Comparison of ENCODE assay signal across 8 cellular contexts in the genomic region with DNA sequence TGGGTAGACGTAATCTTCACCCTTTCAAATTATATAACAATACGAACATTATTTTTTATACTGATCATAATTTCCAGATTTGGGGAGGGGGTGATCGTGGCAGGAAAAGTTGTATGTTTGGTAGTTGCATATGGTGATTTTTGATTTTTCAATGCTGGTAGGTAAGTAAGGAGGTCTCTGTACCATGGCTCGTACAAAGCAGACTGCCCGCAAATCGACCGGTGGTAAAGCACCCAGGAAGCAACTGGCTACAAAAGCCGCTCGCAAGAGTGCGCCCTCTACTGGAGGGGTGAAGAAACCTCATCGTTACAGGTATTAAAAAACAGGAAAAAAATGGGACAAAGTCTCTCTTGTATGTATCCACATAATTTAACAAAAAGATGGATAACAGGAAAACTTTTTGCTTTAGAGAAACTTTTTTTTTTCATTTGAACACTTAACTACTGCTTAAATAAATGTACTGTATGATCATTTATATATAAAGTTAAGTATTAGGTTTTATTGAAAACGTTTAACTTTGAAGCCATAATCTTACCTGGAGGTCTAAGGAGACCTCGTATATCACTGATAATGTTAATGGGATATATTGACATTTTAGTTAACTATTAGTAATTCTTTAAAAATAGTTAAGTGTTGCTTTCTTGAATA. TPM values are rescaled to one million over a fixed set of nuclear protein-coding genes. Genes with fewer than 3 reads are reported as not detected.
DNase-seq lines count a peak whose midpoint lies in the region; ATAC-seq, FAIRE-seq and TF ChIP-seq lines count a peak whose summit lies in the region.

No MANE protein-coding gene starts in this region.

- H2AK5ac ChIP-seq in H1 (ENCODE audit: low read depth, low read length): no peak overlapping the region

- WGBS in H1 (ENCODE audit: extremely low coverage in 1 of 2, insufficient coverage in 1 of 2, insufficient read length in 1 of 2, insufficient replicate concordance in 2 of 2, low coverage in 1 of 2, low lambda C conversion rate in 2 of 2, missing lambda C conversion rate in 1 of 2), 2 experiments: 3% methylated on average over 13 of the region's 13 CpGs; no CpG with 5 or more reads in 1 of the 2 experiments

- TF ChIP-seq RAD21 in H1 (IDR thresholded peaks at IDR 0.05 in 1 of 2, conservative IDR thresholded peaks at IDR 0.05 in 1 of 2; ENCODE audit: low read depth in 2 of 2, low read length in 2 of 2): no peak

- no peaks in the 10 kb centered on the region for H3K27me3 Mint-ChIP-seq in nephron (ENCODE audit: low read depth)

- POLR2A ChIA-PET in H1 (lab: Charles Lee; ENCODE audit: partially characterized antibody): interaction anchor here (0.7 to 4.5 kb wide), 45 partner anchors 9 to 555 kb away, joined by 3 to 51 read pairs (median 7); a partner anchor contains a TSS

- no peaks in the 10 kb centered on the region for H3K9me3 Mint-ChIP-seq in nephron

- no peaks in the 10 kb centered on the region for H3K27me3 ChIP-seq in SU-DHL-6 (ENCODE audit: low read length)
- H3K27me3 ChIP-seq in H1 (replicated peaks in 1 of 4; ENCODE audit: control insufficient read depth in 3 of 4, extremely low read depth in 1 of 4, insufficient read depth in 3 of 4, low read length in 3 of 4): no peaks in the 10 kb centered on the region

- DNase-seq in COLO668 (lab: John Stamatoyannopoulos, UW; ENCODE audit: unreplicated experiment) (peak; percentile 22), HFF-Myc (ENCODE audit: extremely low read depth, low read depth) (no peak), H1 (ENCODE audit: low read depth in 1 of 2, low spot score in 2 of 2) (no peak)

- peaks cover 49% of the 10 kb centered on the region for H3K4me1 Mint-ChIP-seq in nephron

- no peaks in the 10 kb centered on the region for H3K9me3 ChIP-seq in SU-DHL-6 (ENCODE audit: insufficient read depth, low read length)
- H3K9me3 ChIP-seq in H1 (ENCODE audit: insufficient read depth in 2 of 2, low read depth in 1 of 2, low read length in 1 of 2): no peaks in the 10 kb centered on the region

- H3F3A ChIP-seq in SU-DHL-6 (ENCODE audit: insufficient read depth): peaks cover 50% of the 10 kb centered on the region

- no peak overlapping the region for H2BK12ac ChIP-seq in H1 (ENCODE audit: low read depth, low read length)

- H3K4ac ChIP-seq in H1 (replicated peaks; ENCODE audit: insufficient read length, low read depth, low read length): no peak overlapping the region

- no peak for FAIRE-seq in H1 (lab: Jason Lieb, UNC)

- no peak overlapping the region for H4K91ac ChIP-seq in H1 (replicated peaks; ENCODE audit: insufficient read length, low read length)

- ATAC-seq in HG03045 (IDR thresholded peaks at IDR 0.05; ENCODE audit: unreplicated experiment): no peak
- no peak for ATAC-seq in HG02938 (IDR thresholded peaks at IDR 0.05; ENCODE audit: unreplicated experiment)
- ATAC-seq in GM18868 (IDR thresholded peaks at IDR 0.05; ENCODE audit: unreplicated experiment): no peak

- peak overlapping the region; percentile 100 for H3K4me3 Mint-ChIP-seq in nephron

- H3K56ac ChIP-seq in H1 (replicated peaks; ENCODE audit: insufficient read length, low read depth, low read length): peak overlapping the region; percentile 17

- no peak overlapping the region for H3K14ac ChIP-seq in H1 (ENCODE audit: insufficient read length)

- peak overlapping the region; percentile 78 for H3K4me3 ChIP-seq in HFF-Myc (replicated peaks; ENCODE audit: low read depth, low read length)
- H3K4me3 ChIP-seq in SU-DHL-6 (ENCODE audit: insufficient read depth, low read length, poor library complexity, severe bottlenecking): peak overlapping the region; percentile 92
- H3K4me3 ChIP-seq in H1 (ENCODE audit: extremely low read depth in 1 of 4, insufficient read depth in 2 of 4, low read depth in 3 of 4, low read length in 4 of 4): peak overlapping the region; percentile 91 to 100 (median 94)

- H3K4me1 ChIP-seq in H1 (replicated peaks in 1 of 4; ENCODE audit: control insufficient read depth in 3 of 4, insufficient read depth in 4 of 4, low read length in 3 of 4): peaks cover 0 to 9% (median 2%) of the 10 kb centered on the region in 4 experiments; a peak in 4 of 7 replicates

- H3K27ac ChIP-seq in SU-DHL-6 (ENCODE audit: low read depth, low read length) (peak overlapping the region; percentile 100), H1 (ENCODE audit: low read depth, low read length) (no peak overlapping the region; the same call in 1 of the 2 replicates)

- no peak overlapping the region for H2BK15ac ChIP-seq in H1 (ENCODE audit: low read length)

- TF ChIP-seq POLR2A in H1 (IDR thresholded peaks at IDR 0.05; ENCODE audit: control extremely low read depth in 1 of 2, low read depth in 2 of 2, low read length in 2 of 2): no peak; a peak in 1 of 3 replicates

- peak overlapping the region; percentile 6 for H4K5ac ChIP-seq in H1 (ENCODE audit: insufficient read length, low read depth, low read length)

- peaks cover 53% of the 10 kb centered on the region for H3K36me3 Mint-ChIP-seq in nephron (ENCODE audit: low read depth)

- TF ChIP-seq CTCF in HFF-Myc (IDR thresholded peaks at IDR 0.05; ENCODE audit: low read depth, low read length, missing control alignments) (peak; percentile 62), SU-DHL-6 (IDR thresholded peaks at IDR 0.05; ENCODE audit: insufficient read depth, low read length, poor library complexity, severe bottlenecking) (peak; percentile 42), H1 (IDR thresholded peaks at IDR 0.05; ENCODE audit: control extremely low read depth in 1 of 3, insufficient read depth in 1 of 3, low read depth in 1 of 3, low read length in 3 of 3) (peak in 2 of 3 experiments; percentile 39 to 47; a peak in 3 of 4 replicates), nephron (IDR thresholded peaks at IDR 0.05; ENCODE audit: unreplicated experiment in 3 of 3) (peak; percentile 67 to 90 (median 68))

- H3K36me3 ChIP-seq in SU-DHL-6 (ENCODE audit: low read length): peaks cover 40% of the 10 kb centered on the region
- H3K36me3 ChIP-seq in H1 (ENCODE audit: control insufficient read depth in 2 of 4, insufficient read depth in 4 of 4, low read length in 3 of 4): peaks cover 10 to 51% (median 32%) of the 10 kb centered on the region in 4 experiments

- no peak overlapping the region for H2BK20ac ChIP-seq in H1 (ENCODE audit: low read length)

- H2AFZ ChIP-seq in SU-DHL-6 (ENCODE audit: low read depth, low read length, severe bottlenecking) (no peak overlapping the region), H1 (ENCODE audit: low read length) (no peak overlapping the region)

- no peak overlapping the region for H2BK5ac ChIP-seq in H1 (ENCODE audit: low read depth, low read length)

- H3K9ac ChIP-seq in SU-DHL-6 (ENCODE audit: low read length): peak overlapping the region; percentile 100
- peak overlapping the region; percentile 52 to 99 (median 92); a peak in 6 of 7 replicates for H3K9ac ChIP-seq in H1 (replicated peaks in 1 of 4; ENCODE audit: extremely low read depth in 1 of 4, low read depth in 3 of 4, low read length in 3 of 4)

- peak overlapping the region; percentile 17; the same call in 1 of the 2 replicates for H3K18ac ChIP-seq in H1 (ENCODE audit: extremely low read depth, low read length)

- H3K27ac Mint-ChIP-seq in nephron: peak overlapping the region; percentile 99 to 100 (median 100)

- H3K4me2 ChIP-seq in SU-DHL-6 (ENCODE audit: low read depth, low read length, poor library complexity, severe bottlenecking) (peak overlapping the region; percentile 77), H1 (ENCODE audit: insufficient read depth in 1 of 2, low read depth in 2 of 2, low read length in 2 of 2) (peak overlapping the region; percentile 50 to 63)

- H3K79me1 ChIP-seq in H1 (ENCODE audit: low read depth, low read length): peaks cover 2% of the 10 kb centered on the region; the same call in 1 of the 2 replicates

- H3K23ac ChIP-seq in H1 (ENCODE audit: insufficient read length): no peak overlapping the region

- no peaks in the 10 kb centered on the region for H3K9me2 ChIP-seq in SU-DHL-6 (replicated peaks; ENCODE audit: insufficient read depth, low read length)

- no peak for TF ChIP-seq EP300 in H1 (IDR thresholded peaks at IDR 0.05; ENCODE audit: borderline replicate concordance in 1 of 2, low read depth in 2 of 2, low read length in 2 of 2)

- H4K8ac ChIP-seq in H1 (ENCODE audit: extremely low read depth, insufficient read depth, low read length): no peak overlapping the region

- peaks cover 49% of the 10 kb centered on the region for H4K20me1 ChIP-seq in SU-DHL-6 (ENCODE audit: low read depth, low read length)
- peaks cover 26 to 39% of the 10 kb centered on the region in 2 experiments for H4K20me1 ChIP-seq in H1 (replicated peaks in 1 of 2; ENCODE audit: control insufficient read depth in 1 of 2, insufficient read depth in 2 of 2, low read length in 2 of 2)

- peaks cover 1% of the 10 kb centered on the region; the same call in 1 of the 2 replicates for H3K23me2 ChIP-seq in H1 (ENCODE audit: low read depth, low read length)

- H3K79me2 ChIP-seq in SU-DHL-6 (ENCODE audit: insufficient read depth, low read length) (peaks cover 62% of the 10 kb centered on the region), H1 (ENCODE audit: control insufficient read depth in 1 of 2, insufficient read depth in 2 of 2, low read length in 2 of 2) (peaks cover 36 to 79% of the 10 kb centered on the region in 2 experiments)

- H2BK120ac ChIP-seq in H1 (replicated peaks; ENCODE audit: low read depth, low read length): no peak overlapping the region

- CTCF ChIA-PET in H1 (lab: Charles Lee; ENCODE audit: partially characterized antibody): interaction anchor here (0.8 to 5.8 kb wide), 37 partner anchors 8 to 345 kb away, joined by 3 to 53 read pairs (median 4); a partner anchor contains a TSS

TF ChIP-seq in H1, 55 proteins besides CTCF, POLR2A, EP300 and RAD21:
- TF ChIP-seq TAF1 (IDR thresholded peaks at IDR 0.05; ENCODE audit: low read depth, low read length) (peak; percentile 80), SIN3A (conservative IDR thresholded peaks at IDR 0.05 in 1 of 2, IDR thresholded peaks at IDR 0.05 in 1 of 2; ENCODE audit: low read depth in 1 of 2, low read length in 2 of 2) (peak in 1 of 2 experiments; percentile 24; a peak in 2 of 4 replicates), CHD1 (IDR thresholded peaks at IDR 0.05; ENCODE audit: low read depth, low read length) (no peak), YY1 (IDR thresholded peaks at IDR 0.05; ENCODE audit: low read depth, low read length) (no peak), TAF7 (optimal IDR thresholded peaks at IDR 0.05; ENCODE audit: borderline replicate concordance, low read depth, low read length) (peak; percentile 62), TBP (IDR thresholded peaks at IDR 0.05; ENCODE audit: low read depth, low read length) (peak; percentile 66; the same call in 1 of the 2 replicates)

RNA-seq across cellular contexts. Expression of a gene that starts 1.8 kb away (rescaled TPM):
- total RNA-seq in H1 (2021; fragmentation: NEBNext Ultra II Directional; extraction: Animal tissue kit (Norgen Biotek cat#: 25700)): 1,213 and 1,223 TPM in 2 replicates
- polyA plus RNA-seq in H1 (2011; rRNA removed): 760 and 1,157 TPM in 2 replicates
- 1,155 TPM for polyA plus RNA-seq in H1 (2011; cell fraction: cytosol; rRNA removed)
- polyA plus RNA-seq in H1 (2011; cell fraction: nucleus; rRNA removed): 408 TPM
- polyA plus RNA-seq in H1 (2012, experiment 1 of 2): 555 to 853 TPM (median 714 TPM) in 4 replicates
- polyA plus RNA-seq in H1 (2012, experiment 2 of 2): 650 TPM
- 1,534 TPM for polyA plus RNA-seq in H1 (2013, experiment 1 of 2)
- polyA plus RNA-seq in H1 (2013, experiment 2 of 2): 1,619 TPM
- polyA minus RNA-seq in H1 (2011; rRNA and poly(A)+ RNA removed): 222 and 228 TPM in 2 replicates
- 287 TPM for polyA minus RNA-seq in H1 (2011; cell fraction: cytosol; rRNA and poly(A)+ RNA removed)
- polyA minus RNA-seq in H1 (2011; cell fraction: nucleus; rRNA and poly(A)+ RNA removed): 109 TPM
